Comparison of ENCODE assay signal across 1 cellular context in the genomic region with DNA sequence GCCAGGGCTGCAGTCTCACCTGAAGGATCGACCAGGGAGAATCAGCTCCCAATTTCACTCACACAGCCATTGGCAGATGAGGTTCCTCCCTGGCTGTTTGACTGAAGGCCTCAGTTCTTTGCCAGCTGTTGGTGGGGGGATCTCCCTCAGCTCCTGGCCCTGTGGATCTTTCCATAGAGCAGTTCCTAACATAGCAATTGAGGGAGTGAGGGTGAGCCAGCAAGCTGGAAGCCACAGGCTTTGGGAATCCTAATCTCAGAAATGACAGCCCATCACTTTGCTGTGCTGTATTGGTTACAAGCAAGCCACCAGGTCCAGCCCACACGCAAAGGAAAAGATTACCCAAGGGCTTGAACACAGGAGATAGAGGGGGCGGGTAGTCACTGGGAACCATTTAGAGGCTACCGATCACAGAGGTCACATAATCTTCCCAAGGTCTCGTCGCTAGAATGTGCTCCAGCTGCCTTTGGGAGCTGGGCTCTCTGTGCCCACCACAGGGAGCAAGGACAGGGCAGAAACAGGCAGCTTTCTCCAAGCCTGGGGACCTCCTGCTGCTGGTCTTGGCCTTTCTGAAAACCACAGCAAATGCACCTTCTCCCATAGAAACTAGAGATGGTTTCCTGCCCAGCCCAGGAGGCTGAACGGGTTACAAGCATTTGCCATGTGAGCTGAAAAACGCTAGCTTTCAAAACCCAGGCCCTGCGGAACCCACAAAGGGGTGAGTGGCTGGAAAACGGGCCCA.
TF ChIP-seq lines count a peak whose summit lies in the region.

No MANE protein-coding gene starts in this region.

TF ChIP-seq in GM12891, 5 proteins besides CTCF, POLR2A, EP300 and RAD21:
- TF ChIP-seq PAX5 (IDR thresholded peaks at IDR 0.05; ENCODE audit: insufficient read depth, low read length, severe bottlenecking) (no peak), POLR2AphosphoS5 (IDR thresholded peaks at IDR 0.05; ENCODE audit: low read depth, low read length) (no peak), POU2F2 (IDR thresholded peaks at IDR 0.05; ENCODE audit: low read depth, low read length) (no peak), SPI1 (IDR thresholded peaks at IDR 0.05; ENCODE audit: low read depth, low read length) (no peak), TAF1 (IDR thresholded peaks at IDR 0.05; ENCODE audit: low read depth, low read length) (no peak)
